In the genomic region with DNA sequence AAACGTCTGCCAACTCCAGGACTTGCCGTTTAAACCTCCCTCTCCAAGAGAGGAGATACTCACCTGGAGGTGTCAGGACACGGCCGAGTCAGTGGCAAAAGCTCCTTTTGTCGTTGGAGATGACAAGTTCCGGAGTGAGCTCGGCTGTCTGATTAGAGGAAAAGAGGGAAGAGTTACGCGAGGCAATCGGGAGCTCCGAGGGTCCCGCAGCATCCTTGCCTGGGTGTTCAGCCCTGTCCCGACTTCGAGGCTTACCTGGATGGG, we compare ENCODE assay signal across 8 cellular contexts. TPM values are rescaled to one million over a fixed set of nuclear protein-coding genes. Genes with fewer than 3 reads are reported as not detected.
DNase-seq lines count a peak whose midpoint lies in the region; ATAC-seq and TF ChIP-seq lines count a peak whose summit lies in the region.

No MANE protein-coding gene starts in this region.

- H3K36me3 Mint-ChIP-seq in T-cell, result peaks cover 8% of the 10 kb centered on the region

- peaks cover 20% of the 10 kb centered on the region for H3K27me3 ChIP-seq in H7 (ENCODE audit: control insufficient read depth, insufficient read depth, low read length)

- no peaks in the 10 kb centered on the region for H3K27me3 Mint-ChIP-seq in T-cell

- TF ChIP-seq CTCF in fibroblast of mammary gland (conservative IDR thresholded peaks at IDR 0.05; ENCODE audit: control insufficient read depth, insufficient read depth, low read depth, low read length), result no peak

- H3K36me3 ChIP-seq in H7 (replicated peaks; ENCODE audit: control insufficient read depth, insufficient read depth, low read length), result no peaks in the 10 kb centered on the region

- CTCF ChIA-PET in T-cell (lab: Charles Lee), result interaction anchor here (0.7 to 1.8 kb wide), 5 partner anchors 14 to 79 kb away, joined by 3 to 16 read pairs (median 3); no protein-coding TSS in a partner anchor

- no peaks in the 10 kb centered on the region for H3K9me3 Mint-ChIP-seq in T-cell

- H3K4me1 Mint-ChIP-seq in T-cell, result peaks cover 68 to 80% (median 78%) of the 10 kb centered on the region in 3 donors

- peak overlapping the region; percentile 87 to 89 for H3K27ac Mint-ChIP-seq in T-cell

- DNase-seq in H7, result no peak
- DNase-seq in T-cell, result peak in 3 of 34 experiments; percentile 11 to 25 (median 23)
- DNase-seq in fibroblast of mammary gland (ENCODE audit: low read depth), result no peak
- DNase-seq in skeletal muscle cell (ENCODE audit: low read depth), result no peak
- DNase-seq in NOMO-1 treated with dmso at 0.1 percent for 144 hours (lab: John Stamatoyannopoulos, UW; ENCODE audit: unreplicated experiment), result no peak

- ATAC-seq in T-cell (replicated peaks in 1 of 4) (no peak), GM19023 (IDR thresholded peaks at IDR 0.05; ENCODE audit: unreplicated experiment) (no peak), HG03139 (IDR thresholded peaks at IDR 0.05; ENCODE audit: unreplicated experiment) (no peak), GM21381 (IDR thresholded peaks at IDR 0.05; ENCODE audit: unreplicated experiment) (no peak)

- H3K4me3 Mint-ChIP-seq in T-cell, result peak overlapping the region; percentile 85 to 96 (median 95)

- peak overlapping the region; percentile 83 for H3K4me3 ChIP-seq in H7 (ENCODE audit: insufficient read depth, low read depth, low read length)
- H3K4me3 ChIP-seq in fibroblast of mammary gland (ENCODE audit: control insufficient read depth, low read depth, low read length), result peak overlapping the region; percentile 93
- H3K4me3 ChIP-seq in skeletal muscle cell (ENCODE audit: low read depth, low read length), result peak overlapping the region; percentile 85

- POLR2A ChIA-PET in T-cell (lab: Charles Lee), result interaction anchor here (0.5 to 1.4 kb wide), 3 partner anchors 14 to 73 kb away, joined by 3 to 5 read pairs (median 4); no protein-coding TSS in a partner anchor

RNA-seq across cellular contexts. Expression of a gene that starts 0.5 kb away (rescaled TPM):
- total RNA-seq in H7 (2014; rRNA removed; shearing (Covaris generic)), result 149 and 160 TPM in 2 replicates
- 10 to 100 TPM; 20.7 to 99.7 (median 81.3) TPM for total RNA-seq in T-cell

RNA-seq across cellular contexts. Expression of a gene that starts 27.8 kb away (rescaled TPM):
- total RNA-seq in H7 (2014; rRNA removed; shearing (Covaris generic)), result 7.8 and 9.9 TPM in 2 replicates
- 1 to 10 TPM; 1.7 to 3.1 (median 2.5) TPM for total RNA-seq in T-cell
